1 cellular context compared by ENCODE assay signal in the genomic region with DNA sequence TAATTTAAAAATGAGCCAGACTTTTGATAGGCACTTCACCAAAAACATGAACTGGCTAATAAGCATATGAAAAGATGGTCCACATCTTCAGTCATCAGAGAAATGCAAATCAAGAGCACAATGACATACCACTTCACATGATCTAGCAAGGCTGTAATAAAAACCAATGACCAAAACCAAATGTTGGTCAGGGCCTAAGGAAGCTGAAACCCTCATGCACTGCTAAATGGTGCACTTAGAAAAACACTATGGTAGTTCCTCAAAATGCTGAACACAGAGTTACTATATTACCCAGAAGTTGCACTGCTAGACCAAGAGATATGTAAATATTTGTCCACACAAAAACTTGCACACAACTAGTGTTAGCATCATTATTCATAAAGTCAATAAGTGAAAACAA.
TF ChIP-seq lines count a peak whose summit lies in the region.

No MANE protein-coding gene starts in this region.

TF ChIP-seq in H1, 55 proteins besides CTCF, POLR2A, EP300 and RAD21:
- no peak for TF ChIP-seq NANOG (IDR thresholded peaks at IDR 0.05; ENCODE audit: insufficient read depth, low read depth, low read length, poor library complexity, severe bottlenecking)
- no peak for TF ChIP-seq TBP (IDR thresholded peaks at IDR 0.05; ENCODE audit: low read depth, low read length)
- TF ChIP-seq CHD1 (IDR thresholded peaks at IDR 0.05; ENCODE audit: low read depth, low read length): no peak
- TF ChIP-seq HDAC6 (IDR thresholded peaks at IDR 0.05; ENCODE audit: low read depth, low read length): no peak
- no peak for TF ChIP-seq CBX5 (IDR thresholded peaks at IDR 0.05; ENCODE audit: low read depth, low read length)
- no peak for TF ChIP-seq SP4 (IDR thresholded peaks at IDR 0.05; ENCODE audit: low read length)
- no peak for TF ChIP-seq SP1 (IDR thresholded peaks at IDR 0.05; ENCODE audit: low read depth, low read length)
